In the genomic region with DNA sequence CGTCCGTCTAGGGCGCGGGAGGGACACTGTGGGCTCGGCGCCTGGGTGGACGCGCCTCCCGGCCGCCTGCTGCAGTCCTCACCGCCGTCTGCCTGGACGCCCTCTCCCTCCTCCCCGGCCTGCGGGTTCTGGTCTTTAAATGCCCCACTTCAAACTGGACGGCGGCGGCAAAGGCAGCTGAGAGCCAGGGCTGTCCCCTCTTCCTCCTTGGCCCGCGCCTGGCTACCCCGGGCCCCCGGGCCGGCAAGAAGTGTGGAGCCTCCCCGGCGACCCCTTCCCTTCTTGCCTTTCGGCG, we compare ENCODE assay signal across 1 cellular context.
TF ChIP-seq lines count a peak whose summit lies in the region.

No MANE protein-coding gene starts in this region.

TF ChIP-seq in HepG2, 621 proteins besides CTCF, POLR2A, EP300 and RAD21 (continued from another document and continues in another):
- TF ChIP-seq, protein P1, sequence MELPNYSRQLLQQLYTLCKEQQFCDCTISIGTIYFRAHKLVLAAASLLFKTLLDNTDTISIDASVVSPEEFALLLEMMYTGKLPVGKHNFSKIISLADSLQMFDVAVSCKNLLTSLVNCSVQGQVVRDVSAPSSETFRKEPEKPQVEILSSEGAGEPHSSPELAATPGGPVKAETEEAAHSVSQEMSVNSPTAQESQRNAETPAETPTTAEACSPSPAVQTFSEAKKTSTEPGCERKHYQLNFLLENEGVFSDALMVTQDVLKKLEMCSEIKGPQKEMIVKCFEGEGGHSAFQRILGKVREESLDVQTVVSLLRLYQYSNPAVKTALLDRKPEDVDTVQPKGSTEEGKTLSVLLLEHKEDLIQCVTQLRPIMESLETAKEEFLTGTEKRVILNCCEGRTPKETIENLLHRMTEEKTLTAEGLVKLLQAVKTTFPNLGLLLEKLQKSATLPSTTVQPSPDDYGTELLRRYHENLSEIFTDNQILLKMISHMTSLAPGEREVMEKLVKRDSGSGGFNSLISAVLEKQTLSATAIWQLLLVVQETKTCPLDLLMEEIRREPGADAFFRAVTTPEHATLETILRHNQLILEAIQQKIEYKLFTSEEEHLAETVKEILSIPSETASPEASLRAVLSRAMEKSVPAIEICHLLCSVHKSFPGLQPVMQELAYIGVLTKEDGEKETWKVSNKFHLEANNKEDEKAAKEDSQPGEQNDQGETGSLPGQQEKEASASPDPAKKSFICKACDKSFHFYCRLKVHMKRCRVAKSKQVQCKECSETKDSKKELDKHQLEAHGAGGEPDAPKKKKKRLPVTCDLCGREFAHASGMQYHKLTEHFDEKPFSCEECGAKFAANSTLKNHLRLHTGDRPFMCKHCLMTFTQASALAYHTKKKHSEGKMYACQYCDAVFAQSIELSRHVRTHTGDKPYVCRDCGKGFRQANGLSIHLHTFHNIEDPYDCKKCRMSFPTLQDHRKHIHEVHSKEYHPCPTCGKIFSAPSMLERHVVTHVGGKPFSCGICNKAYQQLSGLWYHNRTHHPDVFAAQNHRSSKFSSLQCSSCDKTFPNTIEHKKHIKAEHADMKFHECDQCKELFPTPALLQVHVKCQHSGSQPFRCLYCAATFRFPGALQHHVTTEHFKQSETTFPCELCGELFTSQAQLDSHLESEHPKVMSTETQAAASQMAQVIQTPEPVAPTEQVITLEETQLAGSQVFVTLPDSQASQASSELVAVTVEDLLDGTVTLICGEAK (IDR thresholded peaks at IDR 0.05) = no peak
- TF ChIP-seq, protein P1 (CRISPR knock-in tag; IDR thresholded peaks at IDR 0.05) = 0 out of 2 replicates have a peak, but pooled peaks have one; percentile 14
- TF ChIP-seq, protein P2, sequence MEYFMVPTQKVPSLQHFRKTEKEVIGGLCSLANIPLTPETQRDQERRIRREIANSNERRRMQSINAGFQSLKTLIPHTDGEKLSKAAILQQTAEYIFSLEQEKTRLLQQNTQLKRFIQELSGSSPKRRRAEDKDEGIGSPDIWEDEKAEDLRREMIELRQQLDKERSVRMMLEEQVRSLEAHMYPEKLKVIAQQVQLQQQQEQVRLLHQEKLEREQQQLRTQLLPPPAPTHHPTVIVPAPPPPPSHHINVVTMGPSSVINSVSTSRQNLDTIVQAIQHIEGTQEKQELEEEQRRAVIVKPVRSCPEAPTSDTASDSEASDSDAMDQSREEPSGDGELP (IDR thresholded peaks at IDR 0.05; ENCODE audit: borderline replicate concordance, low read depth) = 0 out of 2 replicates have a peak, but pooled peaks have one; percentile 30
- TF ChIP-seq HES4 (CRISPR knock-in tag; IDR thresholded peaks at IDR 0.05; ENCODE audit: borderline replicate concordance) = peak; percentile 58
- TF ChIP-seq MAFG (CRISPR knock-in tag; IDR thresholded peaks at IDR 0.05) = 0 out of 2 replicates have a peak, but pooled peaks have one; percentile 19
- TF ChIP-seq ZNF232 (CRISPR knock-in tag; IDR thresholded peaks at IDR 0.05; ENCODE audit: borderline replicate concordance) = no peak
- 0 out of 2 replicates have a peak, but pooled peaks have one; percentile 68 for TF ChIP-seq ZNF879 (CRISPR knock-in tag; IDR thresholded peaks at IDR 0.05)
- no peak for TF ChIP-seq HNRNPUL1 (IDR thresholded peaks at IDR 0.05; ENCODE audit: low read depth, low read length)
- TF ChIP-seq, protein P3, sequence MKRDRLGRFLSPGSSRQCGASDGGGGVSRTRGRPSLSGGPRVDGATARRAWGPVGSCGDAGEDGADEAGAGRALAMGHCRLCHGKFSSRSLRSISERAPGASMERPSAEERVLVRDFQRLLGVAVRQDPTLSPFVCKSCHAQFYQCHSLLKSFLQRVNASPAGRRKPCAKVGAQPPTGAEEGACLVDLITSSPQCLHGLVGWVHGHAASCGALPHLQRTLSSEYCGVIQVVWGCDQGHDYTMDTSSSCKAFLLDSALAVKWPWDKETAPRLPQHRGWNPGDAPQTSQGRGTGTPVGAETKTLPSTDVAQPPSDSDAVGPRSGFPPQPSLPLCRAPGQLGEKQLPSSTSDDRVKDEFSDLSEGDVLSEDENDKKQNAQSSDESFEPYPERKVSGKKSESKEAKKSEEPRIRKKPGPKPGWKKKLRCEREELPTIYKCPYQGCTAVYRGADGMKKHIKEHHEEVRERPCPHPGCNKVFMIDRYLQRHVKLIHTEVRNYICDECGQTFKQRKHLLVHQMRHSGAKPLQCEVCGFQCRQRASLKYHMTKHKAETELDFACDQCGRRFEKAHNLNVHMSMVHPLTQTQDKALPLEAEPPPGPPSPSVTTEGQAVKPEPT (CRISPR knock-in tag; IDR thresholded peaks at IDR 0.05; ENCODE audit: low read depth) = no peak
- peak; percentile 78; the same call in 1 of the 2 replicates for TF ChIP-seq ZNF816 (CRISPR knock-in tag; IDR thresholded peaks at IDR 0.05; ENCODE audit: borderline replicate concordance)
- TF ChIP-seq POGZ (CRISPR knock-in tag; IDR thresholded peaks at IDR 0.05) = 0 out of 2 replicates have a peak, but pooled peaks have one; percentile 10
- TF ChIP-seq RBM39 (IDR thresholded peaks at IDR 0.05; ENCODE audit: low read depth, low read length, poor library complexity, severe bottlenecking) = no peak
- TF ChIP-seq MED1 (CRISPR knock-in tag; IDR thresholded peaks at IDR 0.05) = 0 out of 2 replicates have a peak, but pooled peaks have one; percentile 0
- TF ChIP-seq ZNF782 (CRISPR knock-in tag; IDR thresholded peaks at IDR 0.05; ENCODE audit: borderline replicate concordance) = peak; percentile 26; the same call in 1 of the 2 replicates
- no peak for TF ChIP-seq FOXA1 (IDR thresholded peaks at IDR 0.05)
- TF ChIP-seq FOXA1 (CRISPR knock-in tag; IDR thresholded peaks at IDR 0.05) = no peak
- peak; percentile 63; the same call in 1 of the 2 replicates for TF ChIP-seq FOXC1 (CRISPR knock-in tag; IDR thresholded peaks at IDR 0.05; ENCODE audit: borderline replicate concordance)
- TF ChIP-seq ZFP36 (IDR thresholded peaks at IDR 0.05; ENCODE audit: borderline replicate concordance, low read depth, low read length, partially characterized antibody) = no peak
- TF ChIP-seq PCBP2 (optimal IDR thresholded peaks at IDR 0.05; ENCODE audit: low read depth, low read length, poor library complexity, severe bottlenecking) = no peak
- TF ChIP-seq HDAC1 (CRISPR knock-in tag; IDR thresholded peaks at IDR 0.05) = peak; percentile 46; the same call in 1 of the 2 replicates
- 0 out of 2 replicates have a peak, but pooled peaks have one; percentile 9 for TF ChIP-seq SALL2 (CRISPR knock-in tag; IDR thresholded peaks at IDR 0.05)
- TF ChIP-seq, protein P4, sequence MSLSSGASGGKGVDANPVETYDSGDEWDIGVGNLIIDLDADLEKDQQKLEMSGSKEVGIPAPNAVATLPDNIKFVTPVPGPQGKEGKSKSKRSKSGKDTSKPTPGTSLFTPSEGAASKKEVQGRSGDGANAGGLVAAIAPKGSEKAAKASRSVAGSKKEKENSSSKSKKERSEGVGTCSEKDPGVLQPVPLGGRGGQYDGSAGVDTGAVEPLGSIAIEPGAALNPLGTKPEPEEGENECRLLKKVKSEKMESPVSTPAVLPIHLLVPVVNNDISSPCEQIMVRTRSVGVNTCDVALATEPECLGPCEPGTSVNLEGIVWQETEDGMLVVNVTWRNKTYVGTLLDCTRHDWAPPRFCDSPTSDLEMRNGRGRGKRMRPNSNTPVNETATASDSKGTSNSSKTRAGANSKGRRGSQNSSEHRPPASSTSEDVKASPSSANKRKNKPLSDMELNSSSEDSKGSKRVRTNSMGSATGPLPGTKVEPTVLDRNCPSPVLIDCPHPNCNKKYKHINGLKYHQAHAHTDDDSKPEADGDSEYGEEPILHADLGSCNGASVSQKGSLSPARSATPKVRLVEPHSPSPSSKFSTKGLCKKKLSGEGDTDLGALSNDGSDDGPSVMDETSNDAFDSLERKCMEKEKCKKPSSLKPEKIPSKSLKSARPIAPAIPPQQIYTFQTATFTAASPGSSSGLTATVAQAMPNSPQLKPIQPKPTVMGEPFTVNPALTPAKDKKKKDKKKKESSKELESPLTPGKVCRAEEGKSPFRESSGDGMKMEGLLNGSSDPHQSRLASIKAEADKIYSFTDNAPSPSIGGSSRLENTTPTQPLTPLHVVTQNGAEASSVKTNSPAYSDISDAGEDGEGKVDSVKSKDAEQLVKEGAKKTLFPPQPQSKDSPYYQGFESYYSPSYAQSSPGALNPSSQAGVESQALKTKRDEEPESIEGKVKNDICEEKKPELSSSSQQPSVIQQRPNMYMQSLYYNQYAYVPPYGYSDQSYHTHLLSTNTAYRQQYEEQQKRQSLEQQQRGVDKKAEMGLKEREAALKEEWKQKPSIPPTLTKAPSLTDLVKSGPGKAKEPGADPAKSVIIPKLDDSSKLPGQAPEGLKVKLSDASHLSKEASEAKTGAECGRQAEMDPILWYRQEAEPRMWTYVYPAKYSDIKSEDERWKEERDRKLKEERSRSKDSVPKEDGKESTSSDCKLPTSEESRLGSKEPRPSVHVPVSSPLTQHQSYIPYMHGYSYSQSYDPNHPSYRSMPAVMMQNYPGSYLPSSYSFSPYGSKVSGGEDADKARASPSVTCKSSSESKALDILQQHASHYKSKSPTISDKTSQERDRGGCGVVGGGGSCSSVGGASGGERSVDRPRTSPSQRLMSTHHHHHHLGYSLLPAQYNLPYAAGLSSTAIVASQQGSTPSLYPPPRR (CRISPR knock-in tag; IDR thresholded peaks at IDR 0.05; ENCODE audit: borderline replicate concordance) = peak; percentile 38; the same call in 1 of the 2 replicates
- no peak for TF ChIP-seq IRF2 (CRISPR knock-in tag; IDR thresholded peaks at IDR 0.05)
- 0 out of 2 replicates have a peak, but pooled peaks have one; percentile 44 for TF ChIP-seq MTF2 (CRISPR knock-in tag; IDR thresholded peaks at IDR 0.05; ENCODE audit: borderline replicate concordance)
- TF ChIP-seq, protein P5, sequence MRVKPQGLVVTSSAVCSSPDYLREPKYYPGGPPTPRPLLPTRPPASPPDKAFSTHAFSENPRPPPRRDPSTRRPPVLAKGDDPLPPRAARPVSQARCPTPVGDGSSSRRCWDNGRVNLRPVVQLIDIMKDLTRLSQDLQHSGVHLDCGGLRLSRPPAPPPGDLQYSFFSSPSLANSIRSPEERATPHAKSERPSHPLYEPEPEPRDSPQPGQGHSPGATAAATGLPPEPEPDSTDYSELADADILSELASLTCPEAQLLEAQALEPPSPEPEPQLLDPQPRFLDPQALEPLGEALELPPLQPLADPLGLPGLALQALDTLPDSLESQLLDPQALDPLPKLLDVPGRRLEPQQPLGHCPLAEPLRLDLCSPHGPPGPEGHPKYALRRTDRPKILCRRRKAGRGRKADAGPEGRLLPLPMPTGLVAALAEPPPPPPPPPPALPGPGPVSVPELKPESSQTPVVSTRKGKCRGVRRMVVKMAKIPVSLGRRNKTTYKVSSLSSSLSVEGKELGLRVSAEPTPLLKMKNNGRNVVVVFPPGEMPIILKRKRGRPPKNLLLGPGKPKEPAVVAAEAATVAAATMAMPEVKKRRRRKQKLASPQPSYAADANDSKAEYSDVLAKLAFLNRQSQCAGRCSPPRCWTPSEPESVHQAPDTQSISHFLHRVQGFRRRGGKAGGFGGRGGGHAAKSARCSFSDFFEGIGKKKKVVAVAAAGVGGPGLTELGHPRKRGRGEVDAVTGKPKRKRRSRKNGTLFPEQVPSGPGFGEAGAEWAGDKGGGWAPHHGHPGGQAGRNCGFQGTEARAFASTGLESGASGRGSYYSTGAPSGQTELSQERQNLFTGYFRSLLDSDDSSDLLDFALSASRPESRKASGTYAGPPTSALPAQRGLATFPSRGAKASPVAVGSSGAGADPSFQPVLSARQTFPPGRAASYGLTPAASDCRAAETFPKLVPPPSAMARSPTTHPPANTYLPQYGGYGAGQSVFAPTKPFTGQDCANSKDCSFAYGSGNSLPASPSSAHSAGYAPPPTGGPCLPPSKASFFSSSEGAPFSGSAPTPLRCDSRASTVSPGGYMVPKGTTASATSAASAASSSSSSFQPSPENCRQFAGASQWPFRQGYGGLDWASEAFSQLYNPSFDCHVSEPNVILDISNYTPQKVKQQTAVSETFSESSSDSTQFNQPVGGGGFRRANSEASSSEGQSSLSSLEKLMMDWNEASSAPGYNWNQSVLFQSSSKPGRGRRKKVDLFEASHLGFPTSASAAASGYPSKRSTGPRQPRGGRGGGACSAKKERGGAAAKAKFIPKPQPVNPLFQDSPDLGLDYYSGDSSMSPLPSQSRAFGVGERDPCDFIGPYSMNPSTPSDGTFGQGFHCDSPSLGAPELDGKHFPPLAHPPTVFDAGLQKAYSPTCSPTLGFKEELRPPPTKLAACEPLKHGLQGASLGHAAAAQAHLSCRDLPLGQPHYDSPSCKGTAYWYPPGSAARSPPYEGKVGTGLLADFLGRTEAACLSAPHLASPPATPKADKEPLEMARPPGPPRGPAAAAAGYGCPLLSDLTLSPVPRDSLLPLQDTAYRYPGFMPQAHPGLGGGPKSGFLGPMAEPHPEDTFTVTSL (CRISPR knock-in tag; IDR thresholded peaks at IDR 0.05; ENCODE audit: borderline replicate concordance) = no peak
- TF ChIP-seq ZNF569 (CRISPR knock-in tag; IDR thresholded peaks at IDR 0.05; ENCODE audit: borderline replicate concordance) = no peak
- TF ChIP-seq ZNF709 (CRISPR knock-in tag; IDR thresholded peaks at IDR 0.05) = no peak
- TF ChIP-seq, protein P6, sequence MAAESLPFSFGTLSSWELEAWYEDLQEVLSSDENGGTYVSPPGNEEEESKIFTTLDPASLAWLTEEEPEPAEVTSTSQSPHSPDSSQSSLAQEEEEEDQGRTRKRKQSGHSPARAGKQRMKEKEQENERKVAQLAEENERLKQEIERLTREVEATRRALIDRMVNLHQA (CRISPR knock-in tag; IDR thresholded peaks at IDR 0.05) = no peak
- TF ChIP-seq ZNF607 (CRISPR knock-in tag; IDR thresholded peaks at IDR 0.05; ENCODE audit: borderline replicate concordance) = 0 out of 2 replicates have a peak, but pooled peaks have one; percentile 38
- peak; percentile 68; the same call in 1 of the 2 replicates for TF ChIP-seq SIN3A (IDR thresholded peaks at IDR 0.05; ENCODE audit: borderline replicate concordance, low read depth, low read length)
- no peak for TF ChIP-seq ERF (CRISPR knock-in tag; IDR thresholded peaks at IDR 0.05)
- peak; percentile 28; the same call in 1 of the 2 replicates for TF ChIP-seq ZNF572 (CRISPR knock-in tag; IDR thresholded peaks at IDR 0.05)
- TF ChIP-seq ZNF678 (CRISPR knock-in tag; IDR thresholded peaks at IDR 0.05) = 0 out of 2 replicates have a peak, but pooled peaks have one; percentile 33
- TF ChIP-seq ZFAT (CRISPR knock-in tag; conservative IDR thresholded peaks at IDR 0.05) = 0 out of 2 replicates have a peak, but pooled peaks have one; percentile 43
